8 cellular contexts compared by ENCODE assay signal in the genomic region with DNA sequence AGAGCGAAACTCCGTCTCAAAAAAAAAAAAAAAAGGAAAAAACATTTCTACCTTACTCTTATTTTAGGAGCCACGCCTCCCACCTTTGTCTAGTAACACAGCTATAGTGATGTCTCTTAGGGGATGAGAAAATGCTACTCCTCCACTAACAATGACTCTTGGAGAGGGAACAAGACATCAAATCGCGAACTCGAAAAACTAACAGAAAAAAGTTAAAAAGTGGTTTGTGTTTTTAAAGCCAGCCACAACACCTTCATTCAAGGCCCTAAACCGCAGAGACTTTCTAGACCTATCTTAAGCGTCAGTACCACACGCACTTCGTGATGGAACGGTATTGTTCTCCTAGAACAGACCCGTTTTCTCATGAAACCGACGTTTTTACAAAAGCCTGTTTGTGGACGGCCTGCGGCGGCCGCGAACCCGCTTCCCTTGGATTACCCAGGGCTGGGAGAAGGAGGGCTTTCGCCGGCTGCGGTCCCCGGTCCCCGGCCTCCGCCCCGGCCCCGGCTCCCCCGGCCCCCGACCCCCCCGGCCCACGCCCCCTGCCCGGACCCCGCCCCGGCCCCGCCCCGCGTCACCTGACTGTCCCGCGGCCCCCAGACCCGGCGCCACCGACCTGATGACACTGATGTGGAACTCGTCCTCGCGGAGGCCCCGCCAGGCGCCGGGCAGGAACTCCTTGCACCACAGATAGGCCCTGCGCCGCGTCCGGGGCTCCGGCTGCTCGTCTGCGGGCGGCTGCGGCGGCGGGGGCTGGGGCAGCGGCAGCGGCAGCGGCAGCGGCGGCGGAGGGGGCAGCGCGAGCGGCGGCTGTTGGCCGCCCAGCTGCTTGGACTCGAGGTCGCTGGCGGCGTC. TPM values are rescaled to one million over a fixed set of nuclear protein-coding genes. Genes with fewer than 3 reads are reported as not detected.
DNase-seq lines count a peak whose midpoint lies in the region; ATAC-seq and TF ChIP-seq lines count a peak whose summit lies in the region.

No MANE protein-coding gene starts in this region.

- peak overlapping the region; percentile 69 for H3K4me3 ChIP-seq in fibroblast of the aortic adventitia (ENCODE audit: low read depth, low read length)

- H3K9me3 Mint-ChIP-seq in activated T-helper 1 cell treated with anti-CD3 and anti-CD28 coated beads, Interleukin-12 subunit alpha, Interleukin-12 subunit beta, Interleukin-2, Interleukin-4 antibody, amounts not matched to agents 30 ng/mL and 10 ng/mL and 1 ng/mL, durations not matched to agents 14 hours and 24 hours and 36 hours: no peaks in the 10 kb centered on the region
- no peaks in the 10 kb centered on the region for H3K9me3 Mint-ChIP-seq in naive thymus-derived CD8-positive, alpha-beta T cell
- H3K9me3 Mint-ChIP-seq in type B pancreatic cell: no peaks in the 10 kb centered on the region

- peaks cover 5% of the 10 kb centered on the region for H3K4me1 Mint-ChIP-seq in activated T-helper 1 cell treated with anti-CD3 and anti-CD28 coated beads, Interleukin-12 subunit alpha, Interleukin-12 subunit beta, Interleukin-2, Interleukin-4 antibody, amounts not matched to agents 30 ng/mL and 10 ng/mL and 1 ng/mL, durations not matched to agents 14 hours and 24 hours and 36 hours (ENCODE audit: low read depth)
- peaks cover 6 to 31% (median 20%) of the 10 kb centered on the region in 4 donors for H3K4me1 Mint-ChIP-seq in naive thymus-derived CD8-positive, alpha-beta T cell
- peaks cover 30% of the 10 kb centered on the region for H3K4me1 Mint-ChIP-seq in type B pancreatic cell (ENCODE audit: unreplicated experiment)

- peak overlapping the region; percentile 87 for H3K27ac Mint-ChIP-seq in activated T-helper 1 cell treated with anti-CD3 and anti-CD28 coated beads, Interleukin-12 subunit alpha, Interleukin-12 subunit beta, Interleukin-2, Interleukin-4 antibody, amounts not matched to agents 30 ng/mL and 10 ng/mL and 1 ng/mL, durations not matched to agents 14 hours and 24 hours and 36 hours
- peak overlapping the region; percentile 46 to 93 (median 86) for H3K27ac Mint-ChIP-seq in naive thymus-derived CD8-positive, alpha-beta T cell
- H3K27ac Mint-ChIP-seq in type B pancreatic cell: peak overlapping the region; percentile 93

- peaks cover 11% of the 10 kb centered on the region for H3K27me3 Mint-ChIP-seq in activated T-helper 1 cell treated with anti-CD3 and anti-CD28 coated beads, Interleukin-12 subunit alpha, Interleukin-12 subunit beta, Interleukin-2, Interleukin-4 antibody, amounts not matched to agents 30 ng/mL and 10 ng/mL and 1 ng/mL, durations not matched to agents 14 hours and 24 hours and 36 hours (ENCODE audit: insufficient read depth)
- no peaks in the 10 kb centered on the region for H3K27me3 Mint-ChIP-seq in naive thymus-derived CD8-positive, alpha-beta T cell
- H3K27me3 Mint-ChIP-seq in type B pancreatic cell: no peaks in the 10 kb centered on the region

- intact Hi-C loops in activated T-helper 1 cell treated with anti-CD3 and anti-CD28 coated beads, Interleukin-12 subunit alpha, Interleukin-12 subunit beta, Interleukin-2, Interleukin-4 antibody, amounts not matched to agents 30 ng/mL and 10 ng/mL and 1 ng/mL, durations not matched to agents 14 hours and 24 hours and 36 hours (cut with micrococcal nuclease): loop anchor here (1.0 to 5.0 kb wide), 7 partner anchors 22 to 713 kb away; a partner anchor contains a TSS

- peaks cover 4% of the 10 kb centered on the region for H3K36me3 Mint-ChIP-seq in activated T-helper 1 cell treated with anti-CD3 and anti-CD28 coated beads, Interleukin-12 subunit alpha, Interleukin-12 subunit beta, Interleukin-2, Interleukin-4 antibody, amounts not matched to agents 30 ng/mL and 10 ng/mL and 1 ng/mL, durations not matched to agents 14 hours and 24 hours and 36 hours (ENCODE audit: low read depth)
- peaks cover 0 to 3% (median 0%) of the 10 kb centered on the region in 3 donors for H3K36me3 Mint-ChIP-seq in naive thymus-derived CD8-positive, alpha-beta T cell
- peaks cover 4% of the 10 kb centered on the region for H3K36me3 Mint-ChIP-seq in type B pancreatic cell

- ATAC-seq in HG02642 (IDR thresholded peaks at IDR 0.05; ENCODE audit: poor library complexity, unreplicated experiment): peak; percentile 23
- peak; percentile 60 to 79 for ATAC-seq in naive thymus-derived CD8-positive, alpha-beta T cell

- TF ChIP-seq CTCF in fibroblast of the aortic adventitia (IDR thresholded peaks at IDR 0.05; ENCODE audit: insufficient read depth, low read length) (no peak), type B pancreatic cell (conservative IDR thresholded peaks at IDR 0.05) (no peak)

- POLR2A ChIA-PET in naive thymus-derived CD8-positive, alpha-beta T cell (lab: Charles Lee): interaction anchor here (0.6 to 1.6 kb wide), 4 partner anchors 15 to 80 kb away, joined by 4 to 6 read pairs (median 4); no protein-coding TSS in a partner anchor

- peak overlapping the region; percentile 88 for H3K4me3 Mint-ChIP-seq in activated T-helper 1 cell treated with anti-CD3 and anti-CD28 coated beads, Interleukin-12 subunit alpha, Interleukin-12 subunit beta, Interleukin-2, Interleukin-4 antibody, amounts not matched to agents 30 ng/mL and 10 ng/mL and 1 ng/mL, durations not matched to agents 14 hours and 24 hours and 36 hours
- peak overlapping the region; percentile 68 to 95 (median 90) for H3K4me3 Mint-ChIP-seq in naive thymus-derived CD8-positive, alpha-beta T cell
- H3K4me3 Mint-ChIP-seq in type B pancreatic cell: peak overlapping the region; percentile 98

- DNase-seq in DMS79 (lab: John Stamatoyannopoulos, UW) (peak; percentile 9), DMS79 treated with DMSO at 0.1 percent for 48 hours (lab: John Stamatoyannopoulos, UW) (no peak), NCI-H510A treated with DMSO at 0.1 percent for 48 hours (lab: John Stamatoyannopoulos, UW) (peak; percentile 36), fibroblast of the aortic adventitia (ENCODE audit: low read depth) (peak; percentile 47), type B pancreatic cell (ENCODE audit: extremely low spot score, unreplicated experiment) (no peak)
- peak; percentile 38 for DNase-seq in activated T-helper 1 cell treated with anti-CD3 and anti-CD28 coated beads, Interleukin-12 subunit alpha, Interleukin-12 subunit beta, Interleukin-2, Interleukin-4 antibody, amounts not matched to agents 30 ng/mL and 10 ng/mL and 1 ng/mL, durations not matched to agents 14 hours and 24 hours and 36 hours (ENCODE audit: low spot score)
- DNase-seq in naive thymus-derived CD8-positive, alpha-beta T cell: peak; percentile 19 to 85 (median 72)

RNA-seq across cellular contexts. Expression of a gene that starts 0.7 kb away (rescaled TPM):
- total RNA-seq in activated T-helper 1 cell treated with anti-CD3 and anti-CD28 coated beads, Interleukin-12 subunit alpha, Interleukin-12 subunit beta, Interleukin-2, Interleukin-4 antibody, amounts not matched to agents 30 ng/mL and 10 ng/mL and 1 ng/mL, durations not matched to agents 14 hours and 24 hours and 36 hours: 13.2 and 13.7 TPM in 2 replicates
- total RNA-seq in fibroblast of the aortic adventitia (ENCODE audit: low replicate concordance) (5.2 and 8.3 TPM in 2 replicates), type B pancreatic cell (ENCODE audit: low replicate concordance) (32.2 and 46.7 TPM in 2 replicates)
- 10 to 100 TPM; 12.6 to 14.3 TPM for total RNA-seq in naive thymus-derived CD8-positive, alpha-beta T cell
- 1 to 10 TPM; 3.7 to 9.1 (median 6.0) TPM for polyA plus RNA-seq in naive thymus-derived CD8-positive, alpha-beta T cell

Comparison
In these comparisons a context has a peak if more than half of its experiments do, and no peak if none do; other contexts are left out.
1. DNase-seq: peak in DMS79 (single experiment), NCI-H510A treated with DMSO at 0.1 percent for 48 hours (single experiment), activated T-helper 1 cell treated with anti-CD3 and anti-CD28 coated beads, Interleukin-12 subunit alpha, Interleukin-12 subunit beta, Interleukin-2, Interleukin-4 antibody, amounts not matched to agents 30 ng/mL and 10 ng/mL and 1 ng/mL, durations not matched to agents 14 hours and 24 hours and 36 hours (single experiment), fibroblast of the aortic adventitia (single experiment) and naive thymus-derived CD8-positive, alpha-beta T cell (10 of 10); none in DMS79 treated with DMSO at 0.1 percent for 48 hours (single experiment) and type B pancreatic cell (single experiment).
2. Peak in every context shown above with its lines, with median percentiles within 50 percentile points of each other: H3K27ac Mint-ChIP-seq and H3K4me3 Mint-ChIP-seq.